13 cellular contexts compared by ENCODE assay signal in genomic region chr2:232574674-232575403, GRCh38. TPM values are rescaled to one million over a fixed set of nuclear protein-coding genes. Genes with fewer than 3 reads are reported as not detected.
DNase-seq lines count a peak whose midpoint lies in the region; ATAC-seq and TF ChIP-seq lines count a peak whose summit lies in the region.
"Had no signal": no experiment of that assay in that cellular context is flagged by ENCODE, and none has a peak within 500 bp of the region (broad histone marks: within the 10 kb centered on the region; RNA-seq: fewer than 3 reads in every experiment).

No MANE protein-coding gene starts in this region.

- H3K4me1 ChIP-seq in right lobe of liver = peaks cover 0 to 74% (median 34%) of the 10 kb centered on the region in 4 donors
- H3K4me1 ChIP-seq: adrenal gland, left lung had no signal

- TF ChIP-seq CTCF in AG09319 (IDR thresholded peaks at IDR 0.05; ENCODE audit: low read depth, low read length) (no peak), astrocyte of the spinal cord (IDR thresholded peaks at IDR 0.05; ENCODE audit: low read depth, low read length) (no peak), right lobe of liver (IDR thresholded peaks at IDR 0.05) (no peak)

- no peak overlapping the region for H3K4me3 ChIP-seq in astrocyte of the spinal cord (ENCODE audit: low read depth, low read length)
- peak overlapping the region in 1 of 3 donors; percentile 16 for H3K4me3 ChIP-seq in right lobe of liver
- H3K4me3 ChIP-seq: adrenal gland, left lung had no signal

- ATAC-seq in right lobe of liver (peak; percentile 68 to 92 (median 88)), GM18505 (IDR thresholded peaks at IDR 0.05; ENCODE audit: unreplicated experiment) (no peak), GM18861 (IDR thresholded peaks at IDR 0.05; ENCODE audit: unreplicated experiment) (no peak)
- ATAC-seq: left lung had no signal

- no peaks in the 10 kb centered on the region for H3K9me3 ChIP-seq in right lobe of liver
- H3K9me3 ChIP-seq: adrenal gland, left lung had no signal

- intact Hi-C loops in right lobe of liver (cut with DNase I) = no loop called here

- in situ Hi-C loops in astrocyte of the spinal cord (cut with HindIII; ENCODE audit: low sequenced_read_pairs) = no loop called here

- H3K27ac ChIP-seq in right lobe of liver = peak overlapping the region; percentile 66 to 77 (median 70)
- H3K27ac ChIP-seq: adrenal gland, left lung had no signal

- TF ChIP-seq POLR2A in right lobe of liver (IDR thresholded peaks at IDR 0.05) (peak; percentile 42), GM18505 (IDR thresholded peaks at IDR 0.05; ENCODE audit: borderline replicate concordance, extremely low read depth, insufficient read depth, insufficient read length) (no peak)

- H3K27me3 ChIP-seq in right lobe of liver = no peaks in the 10 kb centered on the region
- H3K27me3 ChIP-seq: adrenal gland, left lung had no signal

- WGBS in right lobe of liver (ENCODE audit: insufficient coverage, low coverage, low lambda C conversion rate, missing lambda C conversion rate) = 34% methylated on average over 5 of the region's 5 CpGs

- peaks cover 0 to 3% (median 1%) of the 10 kb centered on the region in 4 donors for H3K36me3 ChIP-seq in right lobe of liver

- DNase-seq in AG09319 (ENCODE audit: extremely low read depth, low read depth) = peak; percentile 43
- DNase-seq in astrocyte of the spinal cord (ENCODE audit: low read depth, low spot score) = peak; percentile 12
- no peak for DNase-seq in right lobe of liver
- DNase-seq in GOT3 (lab: John Stamatoyannopoulos, UW) = no peak
- DNase-seq: activated CD4-positive, CD25-positive, alpha-beta regulatory T cell; adrenal gland; left lung; NCI-H2081 had no signal

RNA-seq across cellular contexts. Expression of gene EIF4E2, which starts 24.4 kb away (rescaled TPM):
- 10 to 100 TPM; 24.3 to 47.7 (median 42.0) TPM for total RNA-seq in right lobe of liver

RNA-seq across cellular contexts. Expression of gene TIGD1, which starts 24.5 kb away (rescaled TPM):
- 1 to 10 TPM in 3 of 6 experiments, under 1 TPM in 3; 0.68 to 1.5 (median 1.0) TPM for total RNA-seq in right lobe of liver

RNA-seq across cellular contexts. Expression of gene CHRNG, which starts 35.3 kb away (rescaled TPM):
- not detected for total RNA-seq in right lobe of liver
- total RNA-seq: A673, adrenal gland, dermis microvascular lymphatic vessel endothelial cell, left lung had no signal

RNA-seq across cellular contexts. Expression of gene CHRND, which starts 48.9 kb away (rescaled TPM):
- not detected for total RNA-seq in right lobe of liver
- total RNA-seq: A673, dermis microvascular lymphatic vessel endothelial cell, left lung had no signal

RNA-seq across cellular contexts. Expression of gene PRSS56, which starts 54.7 kb away (rescaled TPM):
- under 1 TPM in 1 of 6 experiments, not detected in 5; 0.19 TPM for total RNA-seq in right lobe of liver
- total RNA-seq: A673, dermis microvascular lymphatic vessel endothelial cell, left lung, urinary bladder had no signal

Comparison
In these comparisons a context has a peak if more than half of its experiments do, and no peak if none do; other contexts are left out.
1. DNase-seq: peak in AG09319 (single experiment) and astrocyte of the spinal cord (single experiment); none in right lobe of liver (0 of 3) and GOT3 (single experiment).
2. ATAC-seq: peak in right lobe of liver (4 of 4); none in GM18505 (single experiment) and GM18861 (single experiment).